In the genomic region with DNA sequence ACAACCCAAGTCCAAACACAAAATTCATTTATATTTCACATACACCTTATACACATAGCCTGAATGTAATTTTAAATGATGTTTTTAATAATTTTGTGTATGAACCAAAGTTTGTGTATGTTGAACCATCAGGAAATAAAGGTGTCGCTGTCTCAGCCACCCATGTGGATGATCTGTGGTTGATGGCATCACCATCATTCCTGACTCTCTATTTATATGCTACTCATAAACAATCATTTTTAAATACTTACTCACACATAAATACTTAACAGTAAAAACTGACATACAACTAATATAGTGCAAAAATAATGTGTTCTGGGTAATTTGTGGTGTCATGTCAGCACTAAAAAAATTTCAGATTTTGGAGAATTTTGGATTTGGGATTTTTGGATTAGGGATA, we compare ENCODE assay signal across 16 cellular contexts.
"Had no signal": no experiment of that assay in that cellular context is flagged by ENCODE, and none has a peak within 500 bp of the region (broad histone marks: within the 10 kb centered on the region; RNA-seq: fewer than 3 reads in every experiment).

No MANE protein-coding gene starts in this region.

- FAIRE-seq: frontal cortex had no signal

- DNase-seq: activated B cell treated with CpG ODN at 0.5 μM for 24 hours; activated CD4-positive, alpha-beta T cell treated with anti-CD3 and anti-CD28 coated beads for 48 hours; activated CD8-positive, alpha-beta memory T cell treated with anti-CD3 and anti-CD28 coated beads, Interleukin-2, amount 50 U/mL, for 4 hours; activated CD8-positive, alpha-beta T cell treated with anti-CD3 and anti-CD28 coated beads, Interleukin-2, amount 10 ng/mL, durations not matched to agents 7 days and 5 days; activated effector memory CD4-positive, alpha-beta T cell treated with anti-CD3 and anti-CD28 coated beads, Interleukin-2, amount 50 U/mL, for 16 hours; activated T-cell treated with anti-CD3 and anti-CD28 coated beads, Interleukin-2, amount 50 U/mL, for 48 hours; adrenal gland; head of caudate nucleus; naive thymus-derived CD4-positive, alpha-beta T cell; stimulated activated CD4-positive, alpha-beta T cell treated with anti-CD3 and anti-CD28 coated beads, Interleukin-15, amount 100 ng/mL, for 24 hours; stimulated activated CD4-positive, alpha-beta T cell treated with anti-CD3 and anti-CD28 coated beads, Interleukin-4, amount 100 ng/mL, for 1 hour; stimulated activated naive CD4-positive, alpha-beta T cell; T-helper 17 cell; tibial artery; uterus had no signal

- ATAC-seq: activated CD8-positive, alpha-beta T cell treated with anti-CD3 and anti-CD28 coated beads, Interleukin-2, amount 10 ng/mL, durations not matched to agents 7 days and 5 days; naive thymus-derived CD4-positive, alpha-beta T cell; T-helper 17 cell had no signal
